1 cellular context compared by ENCODE assay signal in genomic region chr7:148983220-148984146, GRCh38.
TF ChIP-seq lines count a peak whose summit lies in the region.

No MANE protein-coding gene starts in this region.

TF ChIP-seq in K562, 482 proteins besides CTCF, POLR2A, EP300 and RAD21 (continued from another document and continues in another):
- TF ChIP-seq, protein P1, sequence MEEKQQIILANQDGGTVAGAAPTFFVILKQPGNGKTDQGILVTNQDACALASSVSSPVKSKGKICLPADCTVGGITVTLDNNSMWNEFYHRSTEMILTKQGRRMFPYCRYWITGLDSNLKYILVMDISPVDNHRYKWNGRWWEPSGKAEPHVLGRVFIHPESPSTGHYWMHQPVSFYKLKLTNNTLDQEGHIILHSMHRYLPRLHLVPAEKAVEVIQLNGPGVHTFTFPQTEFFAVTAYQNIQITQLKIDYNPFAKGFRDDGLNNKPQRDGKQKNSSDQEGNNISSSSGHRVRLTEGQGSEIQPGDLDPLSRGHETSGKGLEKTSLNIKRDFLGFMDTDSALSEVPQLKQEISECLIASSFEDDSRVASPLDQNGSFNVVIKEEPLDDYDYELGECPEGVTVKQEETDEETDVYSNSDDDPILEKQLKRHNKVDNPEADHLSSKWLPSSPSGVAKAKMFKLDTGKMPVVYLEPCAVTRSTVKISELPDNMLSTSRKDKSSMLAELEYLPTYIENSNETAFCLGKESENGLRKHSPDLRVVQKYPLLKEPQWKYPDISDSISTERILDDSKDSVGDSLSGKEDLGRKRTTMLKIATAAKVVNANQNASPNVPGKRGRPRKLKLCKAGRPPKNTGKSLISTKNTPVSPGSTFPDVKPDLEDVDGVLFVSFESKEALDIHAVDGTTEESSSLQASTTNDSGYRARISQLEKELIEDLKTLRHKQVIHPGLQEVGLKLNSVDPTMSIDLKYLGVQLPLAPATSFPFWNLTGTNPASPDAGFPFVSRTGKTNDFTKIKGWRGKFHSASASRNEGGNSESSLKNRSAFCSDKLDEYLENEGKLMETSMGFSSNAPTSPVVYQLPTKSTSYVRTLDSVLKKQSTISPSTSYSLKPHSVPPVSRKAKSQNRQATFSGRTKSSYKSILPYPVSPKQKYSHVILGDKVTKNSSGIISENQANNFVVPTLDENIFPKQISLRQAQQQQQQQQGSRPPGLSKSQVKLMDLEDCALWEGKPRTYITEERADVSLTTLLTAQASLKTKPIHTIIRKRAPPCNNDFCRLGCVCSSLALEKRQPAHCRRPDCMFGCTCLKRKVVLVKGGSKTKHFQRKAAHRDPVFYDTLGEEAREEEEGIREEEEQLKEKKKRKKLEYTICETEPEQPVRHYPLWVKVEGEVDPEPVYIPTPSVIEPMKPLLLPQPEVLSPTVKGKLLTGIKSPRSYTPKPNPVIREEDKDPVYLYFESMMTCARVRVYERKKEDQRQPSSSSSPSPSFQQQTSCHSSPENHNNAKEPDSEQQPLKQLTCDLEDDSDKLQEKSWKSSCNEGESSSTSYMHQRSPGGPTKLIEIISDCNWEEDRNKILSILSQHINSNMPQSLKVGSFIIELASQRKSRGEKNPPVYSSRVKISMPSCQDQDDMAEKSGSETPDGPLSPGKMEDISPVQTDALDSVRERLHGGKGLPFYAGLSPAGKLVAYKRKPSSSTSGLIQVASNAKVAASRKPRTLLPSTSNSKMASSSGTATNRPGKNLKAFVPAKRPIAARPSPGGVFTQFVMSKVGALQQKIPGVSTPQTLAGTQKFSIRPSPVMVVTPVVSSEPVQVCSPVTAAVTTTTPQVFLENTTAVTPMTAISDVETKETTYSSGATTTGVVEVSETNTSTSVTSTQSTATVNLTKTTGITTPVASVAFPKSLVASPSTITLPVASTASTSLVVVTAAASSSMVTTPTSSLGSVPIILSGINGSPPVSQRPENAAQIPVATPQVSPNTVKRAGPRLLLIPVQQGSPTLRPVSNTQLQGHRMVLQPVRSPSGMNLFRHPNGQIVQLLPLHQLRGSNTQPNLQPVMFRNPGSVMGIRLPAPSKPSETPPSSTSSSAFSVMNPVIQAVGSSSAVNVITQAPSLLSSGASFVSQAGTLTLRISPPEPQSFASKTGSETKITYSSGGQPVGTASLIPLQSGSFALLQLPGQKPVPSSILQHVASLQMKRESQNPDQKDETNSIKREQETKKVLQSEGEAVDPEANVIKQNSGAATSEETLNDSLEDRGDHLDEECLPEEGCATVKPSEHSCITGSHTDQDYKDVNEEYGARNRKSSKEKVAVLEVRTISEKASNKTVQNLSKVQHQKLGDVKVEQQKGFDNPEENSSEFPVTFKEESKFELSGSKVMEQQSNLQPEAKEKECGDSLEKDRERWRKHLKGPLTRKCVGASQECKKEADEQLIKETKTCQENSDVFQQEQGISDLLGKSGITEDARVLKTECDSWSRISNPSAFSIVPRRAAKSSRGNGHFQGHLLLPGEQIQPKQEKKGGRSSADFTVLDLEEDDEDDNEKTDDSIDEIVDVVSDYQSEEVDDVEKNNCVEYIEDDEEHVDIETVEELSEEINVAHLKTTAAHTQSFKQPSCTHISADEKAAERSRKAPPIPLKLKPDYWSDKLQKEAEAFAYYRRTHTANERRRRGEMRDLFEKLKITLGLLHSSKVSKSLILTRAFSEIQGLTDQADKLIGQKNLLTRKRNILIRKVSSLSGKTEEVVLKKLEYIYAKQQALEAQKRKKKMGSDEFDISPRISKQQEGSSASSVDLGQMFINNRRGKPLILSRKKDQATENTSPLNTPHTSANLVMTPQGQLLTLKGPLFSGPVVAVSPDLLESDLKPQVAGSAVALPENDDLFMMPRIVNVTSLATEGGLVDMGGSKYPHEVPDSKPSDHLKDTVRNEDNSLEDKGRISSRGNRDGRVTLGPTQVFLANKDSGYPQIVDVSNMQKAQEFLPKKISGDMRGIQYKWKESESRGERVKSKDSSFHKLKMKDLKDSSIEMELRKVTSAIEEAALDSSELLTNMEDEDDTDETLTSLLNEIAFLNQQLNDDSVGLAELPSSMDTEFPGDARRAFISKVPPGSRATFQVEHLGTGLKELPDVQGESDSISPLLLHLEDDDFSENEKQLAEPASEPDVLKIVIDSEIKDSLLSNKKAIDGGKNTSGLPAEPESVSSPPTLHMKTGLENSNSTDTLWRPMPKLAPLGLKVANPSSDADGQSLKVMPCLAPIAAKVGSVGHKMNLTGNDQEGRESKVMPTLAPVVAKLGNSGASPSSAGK (IDR thresholded peaks at IDR 0.05) = no peak
- TF ChIP-seq NUFIP1 (IDR thresholded peaks at IDR 0.05; ENCODE audit: partially characterized antibody) = peak; percentile 74
- no peak for TF ChIP-seq POLR2AphosphoS5 (IDR thresholded peaks at IDR 0.05; ENCODE audit: control insufficient read depth, insufficient read depth, low read depth, low read length)
- TF ChIP-seq ATF4 (CRISPR knock-in tag; IDR thresholded peaks at IDR 0.05) = no peak
- TF ChIP-seq CUX1 (CRISPR knock-in tag; IDR thresholded peaks at IDR 0.05) = peak; percentile 64; the same call in 1 of the 2 replicates
- peak; percentile 60; the same call in 1 of the 2 replicates for TF ChIP-seq GABPB1 (CRISPR knock-in tag; IDR thresholded peaks at IDR 0.05)
- peak; percentile 88 for TF ChIP-seq SOX6 (IDR thresholded peaks at IDR 0.05)
- TF ChIP-seq PCBP2 (IDR thresholded peaks at IDR 0.05; ENCODE audit: low read depth, low read length, poor library complexity, severe bottlenecking) = no peak
- peak; percentile 78; the same call in 1 of the 2 replicates for TF ChIP-seq NBN (IDR thresholded peaks at IDR 0.05; ENCODE audit: low read depth)
- TF ChIP-seq ATF1 (CRISPR knock-in tag; IDR thresholded peaks at IDR 0.05) = no peak
- peak; percentile 85 for TF ChIP-seq ATF1 (tag; IDR thresholded peaks at IDR 0.05)
- peak; percentile 49; the same call in 1 of the 2 replicates for TF ChIP-seq HOXB6 (CRISPR knock-in tag; IDR thresholded peaks at IDR 0.05; ENCODE audit: borderline replicate concordance)
- TF ChIP-seq E2F5 (CRISPR knock-in tag; IDR thresholded peaks at IDR 0.05) = peak; percentile 53; the same call in 1 of the 2 replicates
- TF ChIP-seq FUS (optimal IDR thresholded peaks at IDR 0.05; ENCODE audit: low read depth, low read length) = no peak
- TF ChIP-seq FOXM1 (IDR thresholded peaks at IDR 0.05; ENCODE audit: low read depth) = peak; percentile 15; the same call in 1 of the 2 replicates
- TF ChIP-seq FOXM1 (CRISPR knock-in tag; IDR thresholded peaks at IDR 0.05; ENCODE audit: low read depth) = no peak; the same call in 1 of the 2 replicates
- TF ChIP-seq ID3 (CRISPR knock-in tag; IDR thresholded peaks at IDR 0.05) = no peak
- TF ChIP-seq ID3 (tag; IDR thresholded peaks at IDR 0.05) = peak; percentile 73; the same call in 1 of the 2 replicates
- no peak for TF ChIP-seq SRSF9 (IDR thresholded peaks at IDR 0.05; ENCODE audit: borderline replicate concordance, low read depth, low read length)
- TF ChIP-seq DNMT1 (IDR thresholded peaks at IDR 0.05) = no peak
- TF ChIP-seq NRF1 (conservative IDR thresholded peaks at IDR 0.05 in 1 of 2, IDR thresholded peaks at IDR 0.05 in 1 of 2) = 0 out of 4 replicates have a peak, but pooled peaks of 1 of the 2 experiments have one; percentile 15
- TF ChIP-seq ARID4B (CRISPR knock-in tag; IDR thresholded peaks at IDR 0.05) = no peak
- 0 out of 2 replicates have a peak, but pooled peaks have one; percentile 14 for TF ChIP-seq ZSCAN32 (CRISPR knock-in tag; IDR thresholded peaks at IDR 0.05)
- TF ChIP-seq NR2C1 (IDR thresholded peaks at IDR 0.05) = no peak
- no peak for TF ChIP-seq NR2C1 (tag; IDR thresholded peaks at IDR 0.05)
- TF ChIP-seq KAT8 (IDR thresholded peaks at IDR 0.05; ENCODE audit: low read depth) = no peak
- peak; percentile 41 for TF ChIP-seq KDM5B (IDR thresholded peaks at IDR 0.05; ENCODE audit: insufficient replicate concordance, low read depth, low read length)
- TF ChIP-seq NFATC3 (IDR thresholded peaks at IDR 0.05) = peak; percentile 60; the same call in 1 of the 2 replicates
- TF ChIP-seq, protein P2, sequence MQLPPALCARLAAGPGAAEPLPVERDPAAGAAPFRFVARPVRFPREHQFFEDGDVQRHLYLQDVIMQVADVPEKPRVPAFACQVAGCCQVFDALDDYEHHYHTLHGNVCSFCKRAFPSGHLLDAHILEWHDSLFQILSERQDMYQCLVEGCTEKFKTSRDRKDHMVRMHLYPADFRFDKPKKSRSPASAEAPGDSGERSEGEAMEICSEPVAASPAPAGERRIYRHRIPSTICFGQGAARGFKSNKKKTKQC (CRISPR knock-in tag; IDR thresholded peaks at IDR 0.05) = no peak
- TF ChIP-seq TBP (optimal IDR thresholded peaks at IDR 0.05; ENCODE audit: low read depth, low read length) = peak; percentile 99
- 0 out of 2 replicates have a peak, but pooled peaks have one; percentile 45 for TF ChIP-seq ZNF232 (CRISPR knock-in tag; IDR thresholded peaks at IDR 0.05)
- TF ChIP-seq ZNF764 (CRISPR knock-in tag; IDR thresholded peaks at IDR 0.05; ENCODE audit: low read depth) = peak; percentile 54; the same call in 1 of the 2 replicates
- no peak for TF ChIP-seq ZNF436 (CRISPR knock-in tag; IDR thresholded peaks at IDR 0.05)
- peak; percentile 38; the same call in 1 of the 2 replicates for TF ChIP-seq RNF2 (IDR thresholded peaks at IDR 0.05)
